42 cellular contexts compared by ENCODE assay signal in genomic region chr20:33316343-33316742, GRCh38. TPM values are rescaled to one million over a fixed set of nuclear protein-coding genes. Genes with fewer than 3 reads are reported as not detected.
"Had no signal": no experiment of that assay in that cellular context is flagged by ENCODE, and none has a peak within 500 bp of the region (broad histone marks: within the 10 kb centered on the region; RNA-seq: fewer than 3 reads in every experiment).

No MANE protein-coding gene starts in this region.

- H3K4me1 ChIP-seq: adrenal gland, ascending aorta, body of pancreas, breast epithelium had no signal

- H3K27me3 ChIP-seq: adrenal gland, ascending aorta, body of pancreas, brain microvascular endothelial cell, breast epithelium, cardiac muscle cell had no signal

- H3K9me3 Mint-ChIP-seq: activated naive CD4-positive, alpha-beta T cell treated with anti-CD3 and anti-CD28 coated beads for 36 hours; activated naive CD4-positive, alpha-beta T cell treated with anti-CD3 and anti-CD28 coated beads, Interleukin-2, amount 10 ng/mL, durations not matched to agents 7 days and 5 days; activated naive CD4-positive, alpha-beta T cell treated with anti-CD3 and anti-CD28 coated beads, Interleukin-2, amount 50 U/mL, for 24 hours; activated naive CD4-positive, alpha-beta T cell treated with anti-CD3 and anti-CD28 coated beads, Interleukin-2, amount 50 U/mL, for 72 hours; activated naive CD8-positive, alpha-beta T cell treated with anti-CD3 and anti-CD28 coated beads for 36 hours; activated naive CD8-positive, alpha-beta T cell treated with anti-CD3 and anti-CD28 coated beads, Interleukin-2, amount 10 ng/mL, durations not matched to agents 7 days and 5 days; activated naive CD8-positive, alpha-beta T cell treated with anti-CD3 and anti-CD28 coated beads, Interleukin-2, amount 50 U/mL, for 24 hours; activated T-cell treated with anti-CD3 and anti-CD28 coated beads, Interleukin-2, amount 50 U/mL, for 24 hours; activated T-cell treated with anti-CD3 and anti-CD28 coated beads, Interleukin-2, amount 50 U/mL, for 4 hours; activated T-cell treated with anti-CD3 and anti-CD28 coated beads, Interleukin-2, amount 50 U/mL, for 72 hours; activated T-helper 1 cell treated with anti-CD3 and anti-CD28 coated beads, Interleukin-12 subunit alpha, Interleukin-12 subunit beta, Interleukin-2, Interleukin-4 antibody, amounts not matched to agents 30 ng/mL and 10 ng/mL and 1 ng/mL, durations not matched to agents 14 hours and 24 hours and 36 hours; activated T-helper 17 cell treated with anti-CD3 and anti-CD28 coated beads, Interleukin-2, amount 50 U/mL, for 72 hours; activated T-helper 2 cell treated with anti-CD3 and anti-CD28 coated beads, Interferon-gamma antibody, Interleukin-2, Interleukin-4, amounts not matched to agents 10 μg/mL and 5 μg/mL and 100 μg/mL, durations not matched to agents 14 hours and 24 hours and 36 hours; central memory CD8-positive, alpha-beta T cell had no signal

- FAIRE-seq: astrocyte, bronchial epithelial cell had no signal

- DNase-seq: activated effector memory CD4-positive, alpha-beta T cell treated with anti-CD3 and anti-CD28 coated beads, Interleukin-2, amount 50 U/mL, for 16 hours; activated effector memory CD4-positive, alpha-beta T cell treated with Interleukin-2 at 50 U/mL for 16 hours; activated gamma-delta T cell; activated gamma-delta T cell treated with Interleukin-2 at 50 U/mL for 16 hours; activated naive CD4-positive, alpha-beta T cell; activated naive CD4-positive, alpha-beta T cell treated with anti-CD3 and anti-CD28 coated beads for 36 hours; activated naive CD4-positive, alpha-beta T cell treated with anti-CD3 and anti-CD28 coated beads, Interleukin-2, amount 10 ng/mL, durations not matched to agents 7 days and 5 days; activated naive CD4-positive, alpha-beta T cell treated with anti-CD3 and anti-CD28 coated beads, Interleukin-2, amount 50 U/mL, for 16 hours; activated naive CD4-positive, alpha-beta T cell treated with Interleukin-2 at 50 U/mL for 16 hours; activated naive CD8-positive, alpha-beta T cell treated with anti-CD3 and anti-CD28 coated beads for 36 hours; activated naive CD8-positive, alpha-beta T cell treated with anti-CD3 and anti-CD28 coated beads, Interleukin-2, amount 10 ng/mL, durations not matched to agents 7 days and 5 days; activated naive CD8-positive, alpha-beta T cell treated with anti-CD3 and anti-CD28 coated beads, Interleukin-2, amount 50 U/mL, for 24 hours; activated T-cell treated with anti-CD3 and anti-CD28 coated beads, Interleukin-2, amount 50 U/mL, for 1 hour; activated T-cell treated with anti-CD3 and anti-CD28 coated beads, Interleukin-2, amount 50 U/mL, for 24 hours; activated T-cell treated with anti-CD3 and anti-CD28 coated beads, Interleukin-2, amount 50 U/mL, for 4 hours; activated T-cell treated with anti-CD3 and anti-CD28 coated beads, Interleukin-2, amount 50 U/mL, for 48 hours; activated T-cell treated with anti-CD3 and anti-CD28 coated beads, Interleukin-2, amount 50 U/mL, for 72 hours; adrenal gland; amniotic stem cell; amygdala; anterior cingulate cortex; body of pancreas; brain microvascular endothelial cell; caudate nucleus; central memory CD4-positive, alpha-beta T cell; cerebellar nuclear complex had no signal

- H3K27me3 Mint-ChIP-seq: activated naive CD4-positive, alpha-beta T cell treated with anti-CD3 and anti-CD28 coated beads, Interleukin-2, amount 50 U/mL, for 24 hours; activated naive CD8-positive, alpha-beta T cell treated with anti-CD3 and anti-CD28 coated beads for 36 hours; activated naive CD8-positive, alpha-beta T cell treated with anti-CD3 and anti-CD28 coated beads, Interleukin-2, amount 50 U/mL, for 24 hours; activated T-helper 17 cell treated with anti-CD3 and anti-CD28 coated beads, Interleukin-2, amount 50 U/mL, for 72 hours had no signal

- H3K9me3 ChIP-seq: adrenal gland, ascending aorta, body of pancreas, breast epithelium had no signal

- H3K36me3 ChIP-seq: adrenal gland, ascending aorta, brain microvascular endothelial cell, breast epithelium, cardiac muscle cell had no signal

- H3K27ac ChIP-seq: adrenal gland, ascending aorta, body of pancreas, brain microvascular endothelial cell, breast epithelium, cardiac muscle cell had no signal

- H3K4me3 ChIP-seq: adrenal gland, ascending aorta, body of pancreas, breast epithelium, cardiac muscle cell had no signal

- H3K27ac Mint-ChIP-seq: activated naive CD4-positive, alpha-beta T cell treated with anti-CD3 and anti-CD28 coated beads for 36 hours; activated naive CD4-positive, alpha-beta T cell treated with anti-CD3 and anti-CD28 coated beads, Interleukin-2, amount 10 ng/mL, durations not matched to agents 7 days and 5 days; activated naive CD4-positive, alpha-beta T cell treated with anti-CD3 and anti-CD28 coated beads, Interleukin-2, amount 50 U/mL, for 24 hours; activated naive CD4-positive, alpha-beta T cell treated with anti-CD3 and anti-CD28 coated beads, Interleukin-2, amount 50 U/mL, for 72 hours; activated naive CD8-positive, alpha-beta T cell; activated naive CD8-positive, alpha-beta T cell treated with anti-CD3 and anti-CD28 coated beads for 36 hours; activated naive CD8-positive, alpha-beta T cell treated with anti-CD3 and anti-CD28 coated beads, Interleukin-2, amount 10 ng/mL, durations not matched to agents 7 days and 5 days; activated naive CD8-positive, alpha-beta T cell treated with anti-CD3 and anti-CD28 coated beads, Interleukin-2, amount 50 U/mL, for 24 hours; activated T-cell treated with anti-CD3 and anti-CD28 coated beads, Interleukin-2, amount 50 U/mL, for 24 hours; activated T-cell treated with anti-CD3 and anti-CD28 coated beads, Interleukin-2, amount 50 U/mL, for 72 hours; activated T-helper 1 cell treated with anti-CD3 and anti-CD28 coated beads, Interleukin-12 subunit alpha, Interleukin-12 subunit beta, Interleukin-2, Interleukin-4 antibody, amounts not matched to agents 30 ng/mL and 10 ng/mL and 1 ng/mL, durations not matched to agents 14 hours and 24 hours and 36 hours; activated T-helper 17 cell treated with anti-CD3 and anti-CD28 coated beads, Interleukin-2, amount 50 U/mL, for 72 hours; activated T-helper 2 cell treated with anti-CD3 and anti-CD28 coated beads, Interferon-gamma antibody, Interleukin-2, Interleukin-4, amounts not matched to agents 10 μg/mL and 5 μg/mL and 100 μg/mL, durations not matched to agents 14 hours and 24 hours and 36 hours; brain had no signal

- ATAC-seq: activated naive CD4-positive, alpha-beta T cell treated with anti-CD3 and anti-CD28 coated beads, Interleukin-2, amount 50 U/mL, for 72 hours; activated naive CD8-positive, alpha-beta T cell treated with anti-CD3 and anti-CD28 coated beads, Interleukin-2, amount 50 U/mL, for 24 hours; activated T-cell treated with anti-CD3 and anti-CD28 coated beads, Interleukin-2, amount 50 U/mL, for 4 hours; activated T-cell treated with anti-CD3 and anti-CD28 coated beads, Interleukin-2, amount 50 U/mL, for 72 hours; activated T-helper 17 cell treated with anti-CD3 and anti-CD28 coated beads, Interleukin-2, amount 50 U/mL, for 72 hours; body of pancreas had no signal

- H3K4me3 Mint-ChIP-seq: activated naive CD4-positive, alpha-beta T cell treated with anti-CD3 and anti-CD28 coated beads for 36 hours; activated naive CD4-positive, alpha-beta T cell treated with anti-CD3 and anti-CD28 coated beads, Interleukin-2, amount 10 ng/mL, durations not matched to agents 7 days and 5 days; activated naive CD4-positive, alpha-beta T cell treated with anti-CD3 and anti-CD28 coated beads, Interleukin-2, amount 50 U/mL, for 24 hours; activated naive CD8-positive, alpha-beta T cell; activated naive CD8-positive, alpha-beta T cell treated with anti-CD3 and anti-CD28 coated beads for 36 hours; activated naive CD8-positive, alpha-beta T cell treated with anti-CD3 and anti-CD28 coated beads, Interleukin-2, amount 10 ng/mL, durations not matched to agents 7 days and 5 days; activated naive CD8-positive, alpha-beta T cell treated with anti-CD3 and anti-CD28 coated beads, Interleukin-2, amount 50 U/mL, for 24 hours; activated T-cell treated with anti-CD3 and anti-CD28 coated beads, Interleukin-2, amount 50 U/mL, for 24 hours; activated T-cell treated with anti-CD3 and anti-CD28 coated beads, Interleukin-2, amount 50 U/mL, for 4 hours; activated T-cell treated with anti-CD3 and anti-CD28 coated beads, Interleukin-2, amount 50 U/mL, for 72 hours; activated T-helper 1 cell treated with anti-CD3 and anti-CD28 coated beads, Interleukin-12 subunit alpha, Interleukin-12 subunit beta, Interleukin-2, Interleukin-4 antibody, amounts not matched to agents 30 ng/mL and 10 ng/mL and 1 ng/mL, durations not matched to agents 14 hours and 24 hours and 36 hours; activated T-helper 17 cell treated with anti-CD3 and anti-CD28 coated beads, Interleukin-2, amount 50 U/mL, for 72 hours; brain; central memory CD8-positive, alpha-beta T cell had no signal

- H3K4me1 Mint-ChIP-seq: activated naive CD4-positive, alpha-beta T cell treated with anti-CD3 and anti-CD28 coated beads, Interleukin-2, amount 10 ng/mL, durations not matched to agents 7 days and 5 days; activated naive CD4-positive, alpha-beta T cell treated with anti-CD3 and anti-CD28 coated beads, Interleukin-2, amount 50 U/mL, for 24 hours; activated naive CD8-positive, alpha-beta T cell treated with anti-CD3 and anti-CD28 coated beads for 36 hours; activated naive CD8-positive, alpha-beta T cell treated with anti-CD3 and anti-CD28 coated beads, Interleukin-2, amount 10 ng/mL, durations not matched to agents 7 days and 5 days; activated naive CD8-positive, alpha-beta T cell treated with anti-CD3 and anti-CD28 coated beads, Interleukin-2, amount 50 U/mL, for 24 hours; activated T-helper 17 cell treated with anti-CD3 and anti-CD28 coated beads, Interleukin-2, amount 50 U/mL, for 72 hours; brain; central memory CD8-positive, alpha-beta T cell had no signal

- H3K36me3 Mint-ChIP-seq: activated naive CD4-positive, alpha-beta T cell treated with anti-CD3 and anti-CD28 coated beads, Interleukin-2, amount 10 ng/mL, durations not matched to agents 7 days and 5 days; activated naive CD4-positive, alpha-beta T cell treated with anti-CD3 and anti-CD28 coated beads, Interleukin-2, amount 50 U/mL, for 24 hours; activated naive CD4-positive, alpha-beta T cell treated with anti-CD3 and anti-CD28 coated beads, Interleukin-2, amount 50 U/mL, for 72 hours; activated naive CD8-positive, alpha-beta T cell; activated naive CD8-positive, alpha-beta T cell treated with anti-CD3 and anti-CD28 coated beads for 36 hours; activated naive CD8-positive, alpha-beta T cell treated with anti-CD3 and anti-CD28 coated beads, Interleukin-2, amount 10 ng/mL, durations not matched to agents 7 days and 5 days; brain had no signal

RNA-seq across cellular contexts. Expression of gene BPIFB1, which starts 33.3 kb away (rescaled TPM):
- total RNA-seq: activated naive CD4-positive, alpha-beta T cell treated with anti-CD3 and anti-CD28 coated beads for 36 hours; activated naive CD4-positive, alpha-beta T cell treated with anti-CD3 and anti-CD28 coated beads, Interleukin-2, amount 50 U/mL, for 72 hours; activated naive CD8-positive, alpha-beta T cell treated with anti-CD3 and anti-CD28 coated beads for 36 hours; activated naive CD8-positive, alpha-beta T cell treated with anti-CD3 and anti-CD28 coated beads, Interleukin-2, amount 10 ng/mL, durations not matched to agents 7 days and 5 days; activated T-cell treated with anti-CD3 and anti-CD28 coated beads, Interleukin-2, amount 50 U/mL, for 4 hours; activated T-cell treated with anti-CD3 and anti-CD28 coated beads, Interleukin-2, amount 50 U/mL, for 72 hours; activated T-helper 1 cell treated with anti-CD3 and anti-CD28 coated beads, Interleukin-12 subunit alpha, Interleukin-12 subunit beta, Interleukin-2, Interleukin-4 antibody, amounts not matched to agents 30 ng/mL and 10 ng/mL and 1 ng/mL, durations not matched to agents 14 hours and 24 hours and 36 hours; activated T-helper 17 cell treated with anti-CD3 and anti-CD28 coated beads, Interleukin-2, amount 50 U/mL, for 72 hours; activated T-helper 2 cell treated with anti-CD3 and anti-CD28 coated beads, Interferon-gamma antibody, Interleukin-2, Interleukin-4, amounts not matched to agents 10 μg/mL and 5 μg/mL and 100 μg/mL, durations not matched to agents 14 hours and 24 hours and 36 hours; aorta; ascending aorta; astrocyte; body of pancreas; bronchial epithelial cell; cardiac muscle cell; cardiac septum; chondrocyte had no signal
- polyA plus RNA-seq: cardiac muscle cell had no signal
